In the genomic region with DNA sequence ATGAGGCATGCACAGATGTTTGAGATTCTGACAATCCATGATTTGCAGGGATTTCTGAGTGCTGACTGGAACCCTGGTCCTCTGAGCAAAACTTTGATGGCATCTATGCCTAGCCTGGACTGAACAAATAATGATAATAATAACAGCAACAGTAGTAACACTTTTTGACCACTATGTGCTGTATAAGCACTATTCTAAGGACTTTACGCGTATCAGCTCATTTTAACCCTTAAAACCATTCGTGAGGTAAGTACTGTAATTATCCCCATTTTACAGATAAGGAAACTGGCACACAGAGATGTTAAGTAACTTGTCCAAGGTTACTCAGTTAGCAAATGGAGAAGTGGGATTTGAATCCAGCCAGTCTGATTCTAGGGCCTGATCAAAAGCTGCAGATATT, we compare ENCODE assay signal across 22 cellular contexts.
"Had no signal": no experiment of that assay in that cellular context is flagged by ENCODE, and none has a peak within 500 bp of the region (broad histone marks: within the 10 kb centered on the region; RNA-seq: fewer than 3 reads in every experiment).

No MANE protein-coding gene starts in this region.

- H3K4me1 Mint-ChIP-seq: activated CD4-positive, alpha-beta memory T cell treated with anti-CD3 and anti-CD28 coated beads, Interleukin-2, amount 10 ng/mL, durations not matched to agents 7 days and 5 days; activated naive CD8-positive, alpha-beta T cell treated with anti-CD3 and anti-CD28 coated beads, Interleukin-2, amount 10 ng/mL, durations not matched to agents 7 days and 5 days; activated T-helper 17 cell treated with anti-CD3 and anti-CD28 coated beads, Interleukin-2, amount 50 U/mL, for 72 hours had no signal

- ATAC-seq: activated T-helper 17 cell treated with anti-CD3 and anti-CD28 coated beads, Interleukin-2, amount 50 U/mL, for 72 hours; effector memory CD8-positive, alpha-beta T cell; left colon had no signal

- H3K36me3 Mint-ChIP-seq: activated naive CD8-positive, alpha-beta T cell treated with anti-CD3 and anti-CD28 coated beads, Interleukin-2, amount 10 ng/mL, durations not matched to agents 7 days and 5 days had no signal

- H3K9me3 Mint-ChIP-seq: activated CD4-positive, alpha-beta memory T cell treated with anti-CD3 and anti-CD28 coated beads, Interleukin-2, amount 10 ng/mL, durations not matched to agents 7 days and 5 days had no signal

- H3K27me3 Mint-ChIP-seq: brain had no signal

- DNase-seq: activated CD4-positive, alpha-beta memory T cell treated with anti-CD3 and anti-CD28 coated beads, Interleukin-2, amount 10 ng/mL, durations not matched to agents 7 days and 5 days; activated CD4-positive, alpha-beta T cell treated with anti-CD3 and anti-CD28 coated beads for 48 hours; activated CD4-positive, CD25-positive, alpha-beta regulatory T cell; activated naive CD4-positive, alpha-beta T cell treated with Interleukin-2 at 50 U/mL for 16 hours; activated naive CD8-positive, alpha-beta T cell treated with anti-CD3 and anti-CD28 coated beads, Interleukin-2, amount 10 ng/mL, durations not matched to agents 7 days and 5 days; activated T-cell treated with anti-CD3 and anti-CD28 coated beads, Interleukin-2, amount 50 U/mL, for 1 hour; caudate nucleus; effector memory CD8-positive, alpha-beta T cell; foreskin melanocyte; glutamatergic neuron; hypothalamus; islet precursor cell; left colon; midbrain; nephron progenitor cell; occipital lobe; stimulated activated CD4-positive, alpha-beta T cell treated with anti-CD3 and anti-CD28 coated beads, Interleukin-12 subunit alpha, Interleukin-12 subunit beta, amount 100 ng/mL, for 4 hours; stimulated activated CD4-positive, alpha-beta T cell treated with anti-CD3 and anti-CD28 coated beads, Interleukin-1b, Interleukin-23, amount 100 ng/mL, for 48 hours; stimulated activated CD8-positive, alpha-beta memory T cell treated with anti-CD3 and anti-CD28 coated beads, Interleukin-4, amount 100 ng/mL, for 48 hours; stimulated activated naive CD4-positive, alpha-beta T cell had no signal

- H3K4me3 Mint-ChIP-seq: activated CD4-positive, alpha-beta memory T cell treated with anti-CD3 and anti-CD28 coated beads, Interleukin-2, amount 10 ng/mL, durations not matched to agents 7 days and 5 days; activated naive CD8-positive, alpha-beta T cell treated with anti-CD3 and anti-CD28 coated beads, Interleukin-2, amount 10 ng/mL, durations not matched to agents 7 days and 5 days; activated T-helper 17 cell treated with anti-CD3 and anti-CD28 coated beads, Interleukin-2, amount 50 U/mL, for 72 hours; brain; effector memory CD8-positive, alpha-beta T cell; nephron progenitor cell had no signal

- H3K27ac Mint-ChIP-seq: activated CD4-positive, alpha-beta memory T cell treated with anti-CD3 and anti-CD28 coated beads, Interleukin-2, amount 10 ng/mL, durations not matched to agents 7 days and 5 days; activated naive CD8-positive, alpha-beta T cell treated with anti-CD3 and anti-CD28 coated beads, Interleukin-2, amount 10 ng/mL, durations not matched to agents 7 days and 5 days; activated T-helper 17 cell treated with anti-CD3 and anti-CD28 coated beads, Interleukin-2, amount 50 U/mL, for 72 hours; effector memory CD8-positive, alpha-beta T cell had no signal
